ENCODE assay signal across 1 cellular context in the genomic region with DNA sequence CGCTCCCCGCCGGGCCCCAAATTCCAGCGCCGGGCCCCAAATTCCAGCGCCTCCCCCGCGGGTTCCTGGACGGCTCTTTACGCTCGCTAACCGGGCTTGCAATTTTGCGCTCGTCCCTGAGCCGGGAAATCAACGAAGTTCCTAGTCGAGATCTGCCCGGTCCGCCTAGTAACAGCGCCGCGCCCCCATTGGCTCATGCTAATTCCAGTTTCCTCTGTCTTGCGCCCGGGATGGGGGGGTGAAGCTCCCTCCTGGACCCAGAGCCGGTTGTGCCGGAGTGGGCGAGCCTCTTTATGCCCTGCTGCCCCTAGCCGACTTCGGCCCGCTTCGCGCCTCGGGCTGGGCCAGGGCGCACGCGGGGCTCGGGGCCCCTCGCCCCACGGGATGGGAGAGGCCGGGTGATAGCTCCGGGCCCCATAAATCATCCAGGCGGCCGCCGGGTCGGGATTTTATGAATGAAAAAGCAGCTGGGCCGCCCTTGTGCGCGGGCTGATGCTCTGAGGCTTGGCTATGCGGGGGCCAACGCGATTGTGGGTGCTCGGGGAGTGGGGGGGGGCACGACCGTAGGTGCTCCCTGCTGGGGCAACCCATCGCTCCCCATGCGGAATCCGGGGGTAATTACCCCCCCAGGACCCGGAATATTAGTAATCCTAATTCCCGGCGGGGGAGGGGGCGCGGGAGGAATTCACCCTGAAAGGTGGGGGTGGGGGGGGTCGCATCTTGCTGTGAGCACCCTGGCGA.
TF ChIP-seq lines count a peak whose summit lies in the region.

No MANE protein-coding gene starts in this region.

TF ChIP-seq in HepG2, 621 proteins besides CTCF, POLR2A, EP300 and RAD21 (continued from another document and continues in another):
- TF ChIP-seq, protein P1, sequence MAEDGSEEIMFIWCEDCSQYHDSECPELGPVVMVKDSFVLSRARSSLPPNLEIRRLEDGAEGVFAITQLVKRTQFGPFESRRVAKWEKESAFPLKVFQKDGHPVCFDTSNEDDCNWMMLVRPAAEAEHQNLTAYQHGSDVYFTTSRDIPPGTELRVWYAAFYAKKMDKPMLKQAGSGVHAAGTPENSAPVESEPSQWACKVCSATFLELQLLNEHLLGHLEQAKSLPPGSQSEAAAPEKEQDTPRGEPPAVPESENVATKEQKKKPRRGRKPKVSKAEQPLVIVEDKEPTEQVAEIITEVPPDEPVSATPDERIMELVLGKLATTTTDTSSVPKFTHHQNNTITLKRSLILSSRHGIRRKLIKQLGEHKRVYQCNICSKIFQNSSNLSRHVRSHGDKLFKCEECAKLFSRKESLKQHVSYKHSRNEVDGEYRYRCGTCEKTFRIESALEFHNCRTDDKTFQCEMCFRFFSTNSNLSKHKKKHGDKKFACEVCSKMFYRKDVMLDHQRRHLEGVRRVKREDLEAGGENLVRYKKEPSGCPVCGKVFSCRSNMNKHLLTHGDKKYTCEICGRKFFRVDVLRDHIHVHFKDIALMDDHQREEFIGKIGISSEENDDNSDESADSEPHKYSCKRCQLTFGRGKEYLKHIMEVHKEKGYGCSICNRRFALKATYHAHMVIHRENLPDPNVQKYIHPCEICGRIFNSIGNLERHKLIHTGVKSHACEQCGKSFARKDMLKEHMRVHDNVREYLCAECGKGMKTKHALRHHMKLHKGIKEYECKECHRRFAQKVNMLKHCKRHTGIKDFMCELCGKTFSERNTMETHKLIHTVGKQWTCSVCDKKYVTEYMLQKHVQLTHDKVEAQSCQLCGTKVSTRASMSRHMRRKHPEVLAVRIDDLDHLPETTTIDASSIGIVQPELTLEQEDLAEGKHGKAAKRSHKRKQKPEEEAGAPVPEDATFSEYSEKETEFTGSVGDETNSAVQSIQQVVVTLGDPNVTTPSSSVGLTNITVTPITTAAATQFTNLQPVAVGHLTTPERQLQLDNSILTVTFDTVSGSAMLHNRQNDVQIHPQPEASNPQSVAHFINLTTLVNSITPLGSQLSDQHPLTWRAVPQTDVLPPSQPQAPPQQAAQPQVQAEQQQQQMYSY (CRISPR knock-in tag; IDR thresholded peaks at IDR 0.05) = no peak
- TF ChIP-seq, protein P2, sequence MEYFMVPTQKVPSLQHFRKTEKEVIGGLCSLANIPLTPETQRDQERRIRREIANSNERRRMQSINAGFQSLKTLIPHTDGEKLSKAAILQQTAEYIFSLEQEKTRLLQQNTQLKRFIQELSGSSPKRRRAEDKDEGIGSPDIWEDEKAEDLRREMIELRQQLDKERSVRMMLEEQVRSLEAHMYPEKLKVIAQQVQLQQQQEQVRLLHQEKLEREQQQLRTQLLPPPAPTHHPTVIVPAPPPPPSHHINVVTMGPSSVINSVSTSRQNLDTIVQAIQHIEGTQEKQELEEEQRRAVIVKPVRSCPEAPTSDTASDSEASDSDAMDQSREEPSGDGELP (IDR thresholded peaks at IDR 0.05; ENCODE audit: borderline replicate concordance, low read depth) = peak; percentile 2; the same call in 1 of the 2 replicates
- TF ChIP-seq GTF2F1 (IDR thresholded peaks at IDR 0.05; ENCODE audit: low read length) (no peak), ZNF337 (CRISPR knock-in tag; IDR thresholded peaks at IDR 0.05; ENCODE audit: borderline replicate concordance, low read depth) (no peak), AGO2 (optimal IDR thresholded peaks at IDR 0.05; ENCODE audit: low read depth, low read length) (peak; percentile 69), STAG1 (CRISPR knock-in tag; IDR thresholded peaks at IDR 0.05) (0 out of 2 replicates have a peak, but pooled peaks have one; percentile 12), SRSF4 (IDR thresholded peaks at IDR 0.05; ENCODE audit: low read depth, low read length, poor library complexity, severe bottlenecking) (no peak), ESRRA (CRISPR knock-in tag; IDR thresholded peaks at IDR 0.05; ENCODE audit: low read depth) (no peak), ZNF331 (CRISPR knock-in tag; IDR thresholded peaks at IDR 0.05) (no peak), ZC3H4 (CRISPR knock-in tag; IDR thresholded peaks at IDR 0.05; ENCODE audit: borderline replicate concordance) (no peak), ZBTB7A (CRISPR knock-in tag; IDR thresholded peaks at IDR 0.05) (no peak), RARG (CRISPR knock-in tag; IDR thresholded peaks at IDR 0.05; ENCODE audit: low read depth) (no peak), ZFP62 (CRISPR knock-in tag; IDR thresholded peaks at IDR 0.05) (no peak), YEATS4 (CRISPR knock-in tag; IDR thresholded peaks at IDR 0.05; ENCODE audit: borderline replicate concordance) (0 out of 2 replicates have a peak, but pooled peaks have one; percentile 49), FOXJ3 (CRISPR knock-in tag; IDR thresholded peaks at IDR 0.05; ENCODE audit: borderline replicate concordance) (0 out of 2 replicates have a peak, but pooled peaks have one; percentile 17), ZNF256 (CRISPR knock-in tag; conservative IDR thresholded peaks at IDR 0.05) (no peak), ZNF205 (CRISPR knock-in tag; IDR thresholded peaks at IDR 0.05) (no peak), TCF7L2 (IDR thresholded peaks at IDR 0.05; ENCODE audit: low read depth, low read length) (no peak), ZBTB3 (CRISPR knock-in tag; IDR thresholded peaks at IDR 0.05; ENCODE audit: borderline replicate concordance, low read depth) (no peak), ZNF550 (CRISPR knock-in tag; IDR thresholded peaks at IDR 0.05; ENCODE audit: borderline replicate concordance) (no peak), REXO4 (CRISPR knock-in tag; IDR thresholded peaks at IDR 0.05; ENCODE audit: borderline replicate concordance) (no peak), TAF1 (CRISPR knock-in tag; IDR thresholded peaks at IDR 0.05) (peak; percentile 52; the same call in 1 of the 2 replicates), PITX1 (CRISPR knock-in tag; IDR thresholded peaks at IDR 0.05) (peak; percentile 88), ARNT (IDR thresholded peaks at IDR 0.05) (no peak), KDM4B (CRISPR knock-in tag; IDR thresholded peaks at IDR 0.05) (no peak), ZNF468 (CRISPR knock-in tag; IDR thresholded peaks at IDR 0.05) (no peak), KAT8 (CRISPR knock-in tag; IDR thresholded peaks at IDR 0.05) (no peak), NFKB2 (CRISPR knock-in tag; IDR thresholded peaks at IDR 0.05; ENCODE audit: borderline replicate concordance) (peak; percentile 54; the same call in 1 of the 2 replicates), ZBTB1 (CRISPR knock-in tag; IDR thresholded peaks at IDR 0.05; ENCODE audit: borderline replicate concordance) (no peak)
- TF ChIP-seq, protein P3, sequence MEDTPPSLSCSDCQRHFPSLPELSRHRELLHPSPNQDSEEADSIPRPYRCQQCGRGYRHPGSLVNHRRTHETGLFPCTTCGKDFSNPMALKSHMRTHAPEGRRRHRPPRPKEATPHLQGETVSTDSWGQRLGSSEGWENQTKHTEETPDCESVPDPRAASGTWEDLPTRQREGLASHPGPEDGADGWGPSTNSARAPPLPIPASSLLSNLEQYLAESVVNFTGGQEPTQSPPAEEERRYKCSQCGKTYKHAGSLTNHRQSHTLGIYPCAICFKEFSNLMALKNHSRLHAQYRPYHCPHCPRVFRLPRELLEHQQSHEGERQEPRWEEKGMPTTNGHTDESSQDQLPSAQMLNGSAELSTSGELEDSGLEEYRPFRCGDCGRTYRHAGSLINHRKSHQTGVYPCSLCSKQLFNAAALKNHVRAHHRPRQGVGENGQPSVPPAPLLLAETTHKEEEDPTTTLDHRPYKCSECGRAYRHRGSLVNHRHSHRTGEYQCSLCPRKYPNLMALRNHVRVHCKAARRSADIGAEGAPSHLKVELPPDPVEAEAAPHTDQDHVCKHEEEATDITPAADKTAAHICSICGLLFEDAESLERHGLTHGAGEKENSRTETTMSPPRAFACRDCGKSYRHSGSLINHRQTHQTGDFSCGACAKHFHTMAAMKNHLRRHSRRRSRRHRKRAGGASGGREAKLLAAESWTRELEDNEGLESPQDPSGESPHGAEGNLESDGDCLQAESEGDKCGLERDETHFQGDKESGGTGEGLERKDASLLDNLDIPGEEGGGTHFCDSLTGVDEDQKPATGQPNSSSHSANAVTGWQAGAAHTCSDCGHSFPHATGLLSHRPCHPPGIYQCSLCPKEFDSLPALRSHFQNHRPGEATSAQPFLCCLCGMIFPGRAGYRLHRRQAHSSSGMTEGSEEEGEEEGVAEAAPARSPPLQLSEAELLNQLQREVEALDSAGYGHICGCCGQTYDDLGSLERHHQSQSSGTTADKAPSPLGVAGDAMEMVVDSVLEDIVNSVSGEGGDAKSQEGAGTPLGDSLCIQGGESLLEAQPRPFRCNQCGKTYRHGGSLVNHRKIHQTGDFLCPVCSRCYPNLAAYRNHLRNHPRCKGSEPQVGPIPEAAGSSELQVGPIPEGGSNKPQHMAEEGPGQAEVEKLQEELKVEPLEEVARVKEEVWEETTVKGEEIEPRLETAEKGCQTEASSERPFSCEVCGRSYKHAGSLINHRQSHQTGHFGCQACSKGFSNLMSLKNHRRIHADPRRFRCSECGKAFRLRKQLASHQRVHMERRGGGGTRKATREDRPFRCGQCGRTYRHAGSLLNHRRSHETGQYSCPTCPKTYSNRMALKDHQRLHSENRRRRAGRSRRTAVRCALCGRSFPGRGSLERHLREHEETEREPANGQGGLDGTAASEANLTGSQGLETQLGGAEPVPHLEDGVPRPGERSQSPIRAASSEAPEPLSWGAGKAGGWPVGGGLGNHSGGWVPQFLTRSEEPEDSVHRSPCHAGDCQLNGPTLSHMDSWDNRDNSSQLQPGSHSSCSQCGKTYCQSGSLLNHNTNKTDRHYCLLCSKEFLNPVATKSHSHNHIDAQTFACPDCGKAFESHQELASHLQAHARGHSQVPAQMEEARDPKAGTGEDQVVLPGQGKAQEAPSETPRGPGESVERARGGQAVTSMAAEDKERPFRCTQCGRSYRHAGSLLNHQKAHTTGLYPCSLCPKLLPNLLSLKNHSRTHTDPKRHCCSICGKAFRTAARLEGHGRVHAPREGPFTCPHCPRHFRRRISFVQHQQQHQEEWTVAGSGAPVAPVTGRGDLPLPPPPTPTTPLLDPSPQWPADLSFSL (CRISPR knock-in tag; IDR thresholded peaks at IDR 0.05) = no peak
- TF ChIP-seq, protein P4, sequence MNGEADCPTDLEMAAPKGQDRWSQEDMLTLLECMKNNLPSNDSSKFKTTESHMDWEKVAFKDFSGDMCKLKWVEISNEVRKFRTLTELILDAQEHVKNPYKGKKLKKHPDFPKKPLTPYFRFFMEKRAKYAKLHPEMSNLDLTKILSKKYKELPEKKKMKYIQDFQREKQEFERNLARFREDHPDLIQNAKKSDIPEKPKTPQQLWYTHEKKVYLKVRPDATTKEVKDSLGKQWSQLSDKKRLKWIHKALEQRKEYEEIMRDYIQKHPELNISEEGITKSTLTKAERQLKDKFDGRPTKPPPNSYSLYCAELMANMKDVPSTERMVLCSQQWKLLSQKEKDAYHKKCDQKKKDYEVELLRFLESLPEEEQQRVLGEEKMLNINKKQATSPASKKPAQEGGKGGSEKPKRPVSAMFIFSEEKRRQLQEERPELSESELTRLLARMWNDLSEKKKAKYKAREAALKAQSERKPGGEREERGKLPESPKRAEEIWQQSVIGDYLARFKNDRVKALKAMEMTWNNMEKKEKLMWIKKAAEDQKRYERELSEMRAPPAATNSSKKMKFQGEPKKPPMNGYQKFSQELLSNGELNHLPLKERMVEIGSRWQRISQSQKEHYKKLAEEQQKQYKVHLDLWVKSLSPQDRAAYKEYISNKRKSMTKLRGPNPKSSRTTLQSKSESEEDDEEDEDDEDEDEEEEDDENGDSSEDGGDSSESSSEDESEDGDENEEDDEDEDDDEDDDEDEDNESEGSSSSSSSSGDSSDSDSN (CRISPR knock-in tag; IDR thresholded peaks at IDR 0.05) = peak; percentile 64
- TF ChIP-seq, protein P5, sequence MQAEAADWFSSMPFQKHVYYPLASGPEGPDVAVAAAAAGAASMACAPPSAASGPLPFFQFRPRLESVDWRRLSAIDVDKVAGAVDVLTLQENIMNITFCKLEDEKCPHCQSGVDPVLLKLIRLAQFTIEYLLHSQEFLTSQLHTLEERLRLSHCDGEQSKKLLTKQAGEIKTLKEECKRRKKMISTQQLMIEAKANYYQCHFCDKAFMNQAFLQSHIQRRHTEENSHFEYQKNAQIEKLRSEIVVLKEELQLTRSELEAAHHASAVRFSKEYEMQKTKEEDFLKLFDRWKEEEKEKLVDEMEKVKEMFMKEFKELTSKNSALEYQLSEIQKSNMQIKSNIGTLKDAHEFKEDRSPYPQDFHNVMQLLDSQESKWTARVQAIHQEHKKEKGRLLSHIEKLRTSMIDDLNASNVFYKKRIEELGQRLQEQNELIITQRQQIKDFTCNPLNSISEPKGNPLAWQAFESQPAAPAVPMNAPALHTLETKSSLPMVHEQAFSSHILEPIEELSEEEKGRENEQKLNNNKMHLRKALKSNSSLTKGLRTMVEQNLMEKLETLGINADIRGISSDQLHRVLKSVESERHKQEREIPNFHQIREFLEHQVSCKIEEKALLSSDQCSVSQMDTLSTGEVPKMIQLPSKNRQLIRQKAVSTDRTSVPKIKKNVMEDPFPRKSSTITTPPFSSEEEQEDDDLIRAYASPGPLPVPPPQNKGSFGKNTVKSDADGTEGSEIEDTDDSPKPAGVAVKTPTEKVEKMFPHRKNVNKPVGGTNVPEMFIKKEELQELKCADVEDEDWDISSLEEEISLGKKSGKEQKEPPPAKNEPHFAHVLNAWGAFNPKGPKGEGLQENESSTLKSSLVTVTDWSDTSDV (CRISPR knock-in tag; IDR thresholded peaks at IDR 0.05) = no peak
- TF ChIP-seq, protein P6, sequence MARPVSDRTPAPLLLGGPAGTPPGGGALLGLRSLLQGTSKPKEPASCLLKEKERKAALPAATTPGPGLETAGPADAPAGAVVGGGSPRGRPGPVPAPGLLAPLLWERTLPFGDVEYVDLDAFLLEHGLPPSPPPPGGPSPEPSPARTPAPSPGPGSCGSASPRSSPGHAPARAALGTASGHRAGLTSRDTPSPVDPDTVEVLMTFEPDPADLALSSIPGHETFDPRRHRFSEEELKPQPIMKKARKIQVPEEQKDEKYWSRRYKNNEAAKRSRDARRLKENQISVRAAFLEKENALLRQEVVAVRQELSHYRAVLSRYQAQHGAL (CRISPR knock-in tag; IDR thresholded peaks at IDR 0.05; ENCODE audit: not compliant biosample characterization) = peak; percentile 40
- TF ChIP-seq, protein P7, sequence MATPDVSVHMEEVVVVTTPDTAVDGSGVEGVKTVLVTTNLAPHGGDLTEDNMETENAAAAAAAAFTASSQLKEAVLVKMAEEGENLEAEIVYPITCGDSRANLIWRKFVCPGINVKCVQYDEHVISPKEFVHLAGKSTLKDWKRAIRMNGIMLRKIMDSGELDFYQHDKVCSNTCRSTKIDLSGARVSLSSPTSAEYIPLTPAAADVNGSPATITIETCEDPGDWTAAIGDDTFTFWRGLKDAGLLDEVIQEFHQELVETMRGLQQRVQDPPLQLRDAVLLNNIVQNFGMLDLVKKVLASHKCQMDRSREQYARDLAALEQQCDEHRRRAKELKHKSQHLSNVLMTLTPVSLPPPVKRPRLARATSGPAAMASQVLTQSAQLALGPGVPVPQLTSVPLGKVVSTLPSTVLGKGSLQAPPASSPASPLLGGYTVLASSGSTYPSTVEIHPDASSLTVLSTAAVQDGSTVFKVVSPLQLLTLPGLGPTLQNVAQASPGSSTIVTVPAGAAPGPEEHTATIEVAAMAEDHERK (CRISPR knock-in tag; IDR thresholded peaks at IDR 0.05; ENCODE audit: low read depth) = no peak
- TF ChIP-seq, protein P8, sequence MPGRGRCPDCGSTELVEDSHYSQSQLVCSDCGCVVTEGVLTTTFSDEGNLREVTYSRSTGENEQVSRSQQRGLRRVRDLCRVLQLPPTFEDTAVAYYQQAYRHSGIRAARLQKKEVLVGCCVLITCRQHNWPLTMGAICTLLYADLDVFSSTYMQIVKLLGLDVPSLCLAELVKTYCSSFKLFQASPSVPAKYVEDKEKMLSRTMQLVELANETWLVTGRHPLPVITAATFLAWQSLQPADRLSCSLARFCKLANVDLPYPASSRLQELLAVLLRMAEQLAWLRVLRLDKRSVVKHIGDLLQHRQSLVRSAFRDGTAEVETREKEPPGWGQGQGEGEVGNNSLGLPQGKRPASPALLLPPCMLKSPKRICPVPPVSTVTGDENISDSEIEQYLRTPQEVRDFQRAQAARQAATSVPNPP (CRISPR knock-in tag; IDR thresholded peaks at IDR 0.05) = no peak
